ENCODE assay signal across 20 cellular contexts in the genomic region with DNA sequence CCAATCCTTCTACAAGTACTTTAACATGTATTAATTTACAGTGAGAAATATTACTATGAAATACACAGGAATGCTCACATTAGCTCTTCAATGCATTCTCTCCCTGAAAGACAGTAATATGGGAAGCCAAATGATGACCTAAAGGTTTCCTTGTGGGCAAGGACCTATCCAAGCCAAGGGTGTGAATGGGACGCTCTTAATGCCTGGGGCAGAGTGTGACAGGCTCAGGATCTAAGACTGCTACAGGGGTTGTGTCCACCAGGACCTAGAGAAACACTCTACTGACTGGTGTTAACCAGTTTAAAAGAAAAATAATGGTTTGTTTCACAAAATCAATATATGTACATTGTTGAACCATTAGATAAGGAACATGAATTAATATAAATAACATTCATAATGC.
A peak's percentile ranks its signal among the peaks of the same experiment; 100 is the strongest.
DNase-seq lines count a peak whose midpoint lies in the region; ATAC-seq, FAIRE-seq and TF ChIP-seq lines count a peak whose summit lies in the region.
"Had no signal": no experiment of that assay in that cellular context is flagged by ENCODE, and none has a peak within 500 bp of the region (broad histone marks: within the 10 kb centered on the region; RNA-seq: fewer than 3 reads in every experiment).

No MANE protein-coding gene starts in this region.

- DNase-seq in LHCN-M2 (ENCODE audit: low read depth): peak; percentile 48
- no peak for DNase-seq in RWPE2 (ENCODE audit: low spot score)
- peak; percentile 31 for DNase-seq in myocyte (ENCODE audit: low read depth)
- no peak for DNase-seq in stimulated activated naive CD8-positive, alpha-beta T cell treated with anti-CD3 and anti-CD28 coated beads, Interleukin-15, Interleukin-2, amounts not matched to agents 100 U/mL and 50 U/mL, for 24 hours
- no peak for DNase-seq in RCC 7860 (ENCODE audit: low spot score)
- no peak for DNase-seq in hippocampal formation (lab: John Stamatoyannopoulos, UW)
- DNase-seq: CD4-positive, CD25-positive, alpha-beta regulatory T cell; NCI-H1105; NCI-H1436 treated with DMSO at 0.1 percent for 48 hours; NCI-H187 treated with DMSO at 0.1 percent for 48 hours; NCI-H2171 treated with DMSO at 0.1 percent for 48 hours; NCI-H748 treated with DMSO at 0.1 percent for 48 hours; RPMI8226; SHP77 treated with DMSO at 0.1 percent for 48 hours had no signal

- no peaks in the 10 kb centered on the region for H3K79me2 ChIP-seq in DOHH2 (ENCODE audit: control insufficient read depth, low read length)

- no peaks in the 10 kb centered on the region for H3F3A ChIP-seq in DOHH2 (ENCODE audit: control insufficient read depth, insufficient read depth)

- no peak overlapping the region for H3K4me3 ChIP-seq in DOHH2 (ENCODE audit: low read length)
- H3K4me3 ChIP-seq in RWPE2 (ENCODE audit: severe bottlenecking): no peak overlapping the region
- H3K4me3 ChIP-seq: BLaER1, GM23338, HAP-1 had no signal

- no peaks in the 10 kb centered on the region for H3K4me1 ChIP-seq in DOHH2 (ENCODE audit: control insufficient read depth, low read length)
- peaks cover 15% of the 10 kb centered on the region for H3K4me1 ChIP-seq in RWPE2 (ENCODE audit: insufficient read depth, poor library complexity, severe bottlenecking)
- H3K4me1 ChIP-seq: HAP-1 had no signal

- H3K36me3 ChIP-seq in DOHH2 (ENCODE audit: control insufficient read depth, low read length) (no peaks in the 10 kb centered on the region), RWPE2 (ENCODE audit: low read depth) (no peaks in the 10 kb centered on the region)
- H3K36me3 ChIP-seq: BLaER1, HAP-1 had no signal

- ATAC-seq in RWPE2 (ENCODE audit: low read depth): no peak
- no peak for ATAC-seq in stimulated activated naive CD8-positive, alpha-beta T cell treated with anti-CD3 and anti-CD28 coated beads, Interleukin-15, Interleukin-2, amounts not matched to agents 100 U/mL and 50 U/mL, for 24 hours
- ATAC-seq: GM23338 had no signal

- no peaks in the 10 kb centered on the region for H3K9me2 ChIP-seq in DOHH2 (replicated peaks; ENCODE audit: control insufficient read depth, low read length)

- no peaks in the 10 kb centered on the region for H3K9me3 ChIP-seq in DOHH2 (ENCODE audit: control insufficient read depth, insufficient read depth, low read length)
- H3K9me3 ChIP-seq in RWPE2 (ENCODE audit: severe bottlenecking): no peaks in the 10 kb centered on the region
- H3K9me3 ChIP-seq: BLaER1, HAP-1 had no signal

- H4K20me1 ChIP-seq in DOHH2 (ENCODE audit: control insufficient read depth, insufficient read depth, low read depth, low read length): no peaks in the 10 kb centered on the region
- H4K20me1 ChIP-seq: BLaER1 had no signal

- H3K27ac ChIP-seq in DOHH2 (ENCODE audit: low read depth, low read length) (no peak overlapping the region), RWPE2 (ENCODE audit: poor library complexity, severe bottlenecking) (peak overlapping the region; percentile 21)
- H3K27ac ChIP-seq: BLaER1 had no signal

- FAIRE-seq in RCC 7860 (lab: Jason Lieb, UNC): no peak
- FAIRE-seq: D721Med, G401.6 had no signal

- H3K4me2 ChIP-seq in DOHH2 (ENCODE audit: low read length): 0 out of 2 replicates have a peak overlapping the region, but pooled peaks have one; percentile 14
- H3K4me2 ChIP-seq: BLaER1, GM23338 had no signal

- H3K27me3 ChIP-seq in DOHH2 (ENCODE audit: control insufficient read depth, low read length): peaks cover 6% of the 10 kb centered on the region
- H3K27me3 ChIP-seq in RWPE2 (ENCODE audit: insufficient read depth, poor library complexity, severe bottlenecking): no peaks in the 10 kb centered on the region
- H3K27me3 ChIP-seq: BLaER1 had no signal

- no peak for TF ChIP-seq CTCF in DOHH2 (IDR thresholded peaks at IDR 0.05; ENCODE audit: low read depth, low read length, poor library complexity, severe bottlenecking)
- no peak for TF ChIP-seq CTCF in RWPE2 (IDR thresholded peaks at IDR 0.05; ENCODE audit: poor library complexity, severe bottlenecking)

Comparison
In these comparisons a context has a peak if more than half of its experiments do, and no peak if none do; other contexts are left out.
1. DNase-seq: peak in LHCN-M2 (single experiment) and myocyte (single experiment); none in RWPE2 (single experiment), stimulated activated naive CD8-positive, alpha-beta T cell treated with anti-CD3 and anti-CD28 coated beads, Interleukin-15, Interleukin-2, amounts not matched to agents 100 U/mL and 50 U/mL, for 24 hours (single experiment), RCC 7860 (single experiment) and hippocampal formation (0 of 2).